Comparison of ENCODE assay signal across 19 cellular contexts in the genomic region with DNA sequence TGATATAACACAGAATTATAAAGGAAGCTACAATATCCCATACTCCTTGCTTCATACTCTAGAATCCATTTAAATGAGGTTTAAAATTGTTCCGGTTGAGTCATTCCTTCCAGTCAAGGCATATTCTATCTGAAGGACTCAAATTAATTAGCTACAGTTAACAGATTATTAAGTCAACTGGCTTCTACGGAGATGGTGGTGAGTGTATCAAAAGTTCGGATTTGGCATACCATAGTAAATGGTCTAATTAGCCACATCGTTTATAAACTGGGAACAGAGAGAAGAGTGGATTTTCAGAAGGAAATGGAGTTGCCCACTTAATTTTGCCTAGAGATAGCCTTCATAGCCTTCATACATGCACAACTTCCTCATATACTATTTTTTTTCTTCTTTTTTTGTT.
DNase-seq lines count a peak whose midpoint lies in the region; ATAC-seq and TF ChIP-seq lines count a peak whose summit lies in the region.
"Had no signal": no experiment of that assay in that cellular context is flagged by ENCODE, and none has a peak within 500 bp of the region (broad histone marks: within the 10 kb centered on the region; RNA-seq: fewer than 3 reads in every experiment).

No MANE protein-coding gene starts in this region.

- no peak for TF ChIP-seq EP300 in esophagus muscularis mucosa (IDR thresholded peaks at IDR 0.05)

- H3K4me1 ChIP-seq in mucosa of descending colon (ENCODE audit: low read depth) (no peaks in the 10 kb centered on the region), esophagus muscularis mucosa (no peaks in the 10 kb centered on the region)
- H3K4me1 ChIP-seq: A549; BLaER1 treated with 17β-estradiol and CSF1 and Interleukin-3, amounts not matched to agents 10 nM and 100 nM; Caco-2 had no signal

- H3K27me3 ChIP-seq in esophagus muscularis mucosa = no peaks in the 10 kb centered on the region
- H3K27me3 ChIP-seq: BLaER1 treated with 17β-estradiol and CSF1 and Interleukin-3, amounts not matched to agents 10 nM and 100 nM had no signal

- H3K36me3 ChIP-seq in mucosa of descending colon (ENCODE audit: low read depth) (no peaks in the 10 kb centered on the region), esophagus muscularis mucosa (no peaks in the 10 kb centered on the region)
- H3K36me3 ChIP-seq: BLaER1 treated with 17β-estradiol and CSF1 and Interleukin-3, amounts not matched to agents 10 nM and 100 nM had no signal

- intact Hi-C loops in mucosa of descending colon (cut with DNase I, micrococcal nuclease) = no loop called here
- intact Hi-C loops in esophagus muscularis mucosa (cut with DNase I) = no loop called here

- no peak for TF ChIP-seq POLR2A in esophagus muscularis mucosa (IDR thresholded peaks at IDR 0.05; ENCODE audit: low read depth)

- H3K4me3 ChIP-seq in mucosa of descending colon (no peak overlapping the region), esophagus muscularis mucosa (no peak overlapping the region)
- H3K4me3 ChIP-seq: A549; BLaER1 treated with 17β-estradiol and CSF1 and Interleukin-3, amounts not matched to agents 10 nM and 100 nM had no signal

- 91% methylated on average over 4 of the region's 4 CpGs for WGBS in esophagus muscularis mucosa

- ATAC-seq in esophagus mucosa (peak; percentile 46), mucosa of descending colon (no peak)
- ATAC-seq: A549; CD8-positive, alpha-beta T cell had no signal

- DNase-seq in NCI-H1105 treated with DMSO at 0.1 percent for 48 hours (lab: John Stamatoyannopoulos, UW) (peak; percentile 11), NCI-H1105 (lab: John Stamatoyannopoulos, UW) (no peak), M059J (ENCODE audit: low read depth) (peak; percentile 7), astrocyte of the hippocampus (ENCODE audit: low read depth, low spot score) (peak; percentile 10), mucosa of descending colon (no peak), esophagus muscularis mucosa (ENCODE audit: extremely low spot score) (no peak), NCI-H226 (no peak)
- DNase-seq: AML-193; Caco-2; Calu3; CD4-positive, alpha-beta T cell; CD8-positive, alpha-beta T cell; DMS79 treated with DMSO at 0.1 percent for 48 hours; GF-D8 had no signal

- H3K9me3 ChIP-seq in mucosa of descending colon (no peaks in the 10 kb centered on the region), esophagus muscularis mucosa (no peaks in the 10 kb centered on the region)
- H3K9me3 ChIP-seq: A549; BLaER1 treated with 17β-estradiol and CSF1 and Interleukin-3, amounts not matched to agents 10 nM and 100 nM; Caco-2 had no signal

- no peak overlapping the region for H3K27ac ChIP-seq in esophagus muscularis mucosa (replicated peaks in 1 of 4)
- H3K27ac ChIP-seq: 22Rv1; A549; BLaER1 treated with 17β-estradiol and CSF1 and Interleukin-3, amounts not matched to agents 10 nM and 100 nM; C4-2B had no signal

- TF ChIP-seq CTCF in mucosa of descending colon (IDR thresholded peaks at IDR 0.05) (no peak), esophagus muscularis mucosa (IDR thresholded peaks at IDR 0.05) (no peak)

Comparison
In these comparisons a context has a peak if more than half of its experiments do, and no peak if none do; other contexts are left out.
1. DNase-seq: peak in NCI-H1105 treated with DMSO at 0.1 percent for 48 hours (single experiment), M059J (single experiment) and astrocyte of the hippocampus (single experiment); none in NCI-H1105 (single experiment), mucosa of descending colon (0 of 3), esophagus muscularis mucosa (single experiment) and NCI-H226 (single experiment).